ENCODE assay signal across 33 cellular contexts in genomic region chr16:46845952-46846351, GRCh38.
"Had no signal": no experiment of that assay in that cellular context is flagged by ENCODE, and none has a peak within 500 bp of the region (broad histone marks: within the 10 kb centered on the region; RNA-seq: fewer than 3 reads in every experiment).

No MANE protein-coding gene starts in this region.

- H3K36me3 ChIP-seq: adrenal gland, esophagus squamous epithelium, gastroesophageal sphincter, heart right ventricle, WERI-Rb-1 had no signal

- H3K27ac Mint-ChIP-seq: activated CD4-positive, alpha-beta memory T cell treated with anti-CD3 and anti-CD28 coated beads, Interleukin-2, amount 10 ng/mL, durations not matched to agents 7 days and 5 days; activated CD4-positive, alpha-beta T cell treated with anti-CD3 and anti-CD28 coated beads, Interleukin-2, amount 10 ng/mL, durations not matched to agents 7 days and 5 days; activated naive CD4-positive, alpha-beta T cell treated with anti-CD3 and anti-CD28 coated beads, Interleukin-2, amount 50 U/mL, for 24 hours; activated naive CD8-positive, alpha-beta T cell treated with anti-CD3 and anti-CD28 coated beads for 36 hours; activated naive CD8-positive, alpha-beta T cell treated with anti-CD3 and anti-CD28 coated beads, Interleukin-2, amount 50 U/mL, for 24 hours; activated T-cell treated with anti-CD3 and anti-CD28 coated beads, Interleukin-2, amount 50 U/mL, for 24 hours; activated T-cell treated with anti-CD3 and anti-CD28 coated beads, Interleukin-2, amount 50 U/mL, for 72 hours; effector memory CD8-positive, alpha-beta T cell; T-helper 17 cell; T-helper 2 cell treated with Interferon-gamma antibody and Interleukin-4, amounts not matched to agents 5 μg/mL and 100 μg/mL, for 36 hours had no signal

- H3K27ac ChIP-seq: adrenal gland, body of pancreas, esophagus squamous epithelium, gastroesophageal sphincter, heart right ventricle, WERI-Rb-1 had no signal

- H3K9me3 ChIP-seq: adrenal gland, body of pancreas, esophagus squamous epithelium, gastroesophageal sphincter had no signal

- H3K4me1 ChIP-seq: adrenal gland, body of pancreas, heart right ventricle had no signal

- H3K4me1 Mint-ChIP-seq: activated CD4-positive, alpha-beta memory T cell treated with anti-CD3 and anti-CD28 coated beads, Interleukin-2, amount 10 ng/mL, durations not matched to agents 7 days and 5 days; activated CD4-positive, alpha-beta T cell treated with anti-CD3 and anti-CD28 coated beads, Interleukin-2, amount 10 ng/mL, durations not matched to agents 7 days and 5 days; activated naive CD4-positive, alpha-beta T cell treated with anti-CD3 and anti-CD28 coated beads, Interleukin-2, amount 50 U/mL, for 24 hours; activated naive CD8-positive, alpha-beta T cell treated with anti-CD3 and anti-CD28 coated beads for 36 hours; activated naive CD8-positive, alpha-beta T cell treated with anti-CD3 and anti-CD28 coated beads, Interleukin-2, amount 50 U/mL, for 24 hours had no signal

- H3K4me3 ChIP-seq: adrenal gland, body of pancreas, esophagus squamous epithelium, gastroesophageal sphincter, heart right ventricle had no signal

- H3K9me3 Mint-ChIP-seq: activated naive CD4-positive, alpha-beta T cell treated with anti-CD3 and anti-CD28 coated beads, Interleukin-2, amount 50 U/mL, for 24 hours; activated naive CD8-positive, alpha-beta T cell treated with anti-CD3 and anti-CD28 coated beads, Interleukin-2, amount 50 U/mL, for 24 hours; effector memory CD8-positive, alpha-beta T cell had no signal

- H3K36me3 Mint-ChIP-seq: activated naive CD4-positive, alpha-beta T cell treated with anti-CD3 and anti-CD28 coated beads, Interleukin-2, amount 50 U/mL, for 24 hours; activated naive CD8-positive, alpha-beta T cell treated with anti-CD3 and anti-CD28 coated beads for 36 hours had no signal

- DNase-seq: activated CD4-positive, alpha-beta memory T cell treated with anti-CD3 and anti-CD28 coated beads, Interleukin-2, amount 10 ng/mL, durations not matched to agents 7 days and 5 days; activated CD4-positive, alpha-beta T cell treated with anti-CD3 and anti-CD28 coated beads for 1 hour; activated CD4-positive, alpha-beta T cell treated with anti-CD3 and anti-CD28 coated beads for 4 hours; activated CD4-positive, alpha-beta T cell treated with anti-CD3 and anti-CD28 coated beads, Interleukin-2, amount 10 ng/mL, durations not matched to agents 7 days and 5 days; activated CD4-positive, alpha-beta T cell treated with anti-CD3 and anti-CD28 coated beads, Interleukin-2, amount 50 U/mL, for 4 hours; activated CD8-positive, alpha-beta memory T cell treated with anti-CD3 and anti-CD28 coated beads, Interleukin-2, amount 50 U/mL, for 48 hours; activated gamma-delta T cell; activated naive CD4-positive, alpha-beta T cell treated with Interleukin-2 at 50 U/mL for 16 hours; activated naive CD8-positive, alpha-beta T cell treated with anti-CD3 and anti-CD28 coated beads for 36 hours; activated naive CD8-positive, alpha-beta T cell treated with anti-CD3 and anti-CD28 coated beads, Interleukin-2, amount 50 U/mL, for 24 hours; activated T-cell treated with anti-CD3 and anti-CD28 coated beads for 4 hours; activated T-cell treated with anti-CD3 and anti-CD28 coated beads, Interleukin-2, amount 50 U/mL, for 24 hours; activated T-cell treated with anti-CD3 and anti-CD28 coated beads, Interleukin-2, amount 50 U/mL, for 72 hours; adrenal gland; amygdala; body of pancreas; caudate nucleus; cortex of kidney; dermis blood vessel endothelial cell; effector CD4-positive, alpha-beta T cell; effector memory CD8-positive, alpha-beta T cell; erythroblast; esophagus squamous epithelium; foreskin melanocyte; heart right ventricle; T-helper 1 cell; T-helper 17 cell; T1000; WERI-Rb-1 had no signal

- H3K27me3 ChIP-seq: adrenal gland, body of pancreas had no signal

- ATAC-seq: activated naive CD8-positive, alpha-beta T cell treated with anti-CD3 and anti-CD28 coated beads, Interleukin-2, amount 50 U/mL, for 24 hours; activated T-cell treated with anti-CD3 and anti-CD28 coated beads, Interleukin-2, amount 50 U/mL, for 72 hours; body of pancreas; effector memory CD8-positive, alpha-beta T cell; gastroesophageal sphincter; heart right ventricle; T-helper 17 cell had no signal

- FAIRE-seq: colon had no signal

- H3K4me3 Mint-ChIP-seq: activated CD4-positive, alpha-beta memory T cell treated with anti-CD3 and anti-CD28 coated beads, Interleukin-2, amount 10 ng/mL, durations not matched to agents 7 days and 5 days; activated CD4-positive, alpha-beta T cell treated with anti-CD3 and anti-CD28 coated beads, Interleukin-2, amount 10 ng/mL, durations not matched to agents 7 days and 5 days; activated naive CD4-positive, alpha-beta T cell treated with anti-CD3 and anti-CD28 coated beads, Interleukin-2, amount 50 U/mL, for 24 hours; activated naive CD8-positive, alpha-beta T cell treated with anti-CD3 and anti-CD28 coated beads for 36 hours; activated naive CD8-positive, alpha-beta T cell treated with anti-CD3 and anti-CD28 coated beads, Interleukin-2, amount 50 U/mL, for 24 hours; activated T-cell treated with anti-CD3 and anti-CD28 coated beads, Interleukin-2, amount 50 U/mL, for 24 hours; activated T-cell treated with anti-CD3 and anti-CD28 coated beads, Interleukin-2, amount 50 U/mL, for 72 hours; effector memory CD8-positive, alpha-beta T cell; T-helper 17 cell; T-helper 2 cell treated with Interferon-gamma antibody and Interleukin-4, amounts not matched to agents 5 μg/mL and 100 μg/mL, for 36 hours had no signal
